Comparison of ENCODE assay signal across 1 cellular context in genomic region chr6:47203968-47204611, GRCh38.
TF ChIP-seq lines count a peak whose summit lies in the region.

No MANE protein-coding gene starts in this region.

TF ChIP-seq in HepG2, 621 proteins besides CTCF, POLR2A, EP300 and RAD21 (continued from another document):
- no peak for TF ChIP-seq ZGPAT (CRISPR knock-in tag; IDR thresholded peaks at IDR 0.05)
- no peak for TF ChIP-seq NFE2L2 (IDR thresholded peaks at IDR 0.05; ENCODE audit: low read length)
- no peak for TF ChIP-seq ZNF30 (CRISPR knock-in tag; IDR thresholded peaks at IDR 0.05)
- 0 out of 2 replicates have a peak, but pooled peaks have one; percentile 2 for TF ChIP-seq NFYB (CRISPR knock-in tag; IDR thresholded peaks at IDR 0.05)
- no peak for TF ChIP-seq ZNF572 (CRISPR knock-in tag; IDR thresholded peaks at IDR 0.05)
- TF ChIP-seq ZNF564 (CRISPR knock-in tag; IDR thresholded peaks at IDR 0.05), result peak; percentile 52; the same call in 1 of the 2 replicates
- TF ChIP-seq CEBPG (CRISPR knock-in tag; IDR thresholded peaks at IDR 0.05), result peak; percentile 82
- no peak for TF ChIP-seq KLF16 (CRISPR knock-in tag; IDR thresholded peaks at IDR 0.05)
- peak; percentile 36; the same call in 1 of the 2 replicates for TF ChIP-seq ZFX (CRISPR knock-in tag; IDR thresholded peaks at IDR 0.05; ENCODE audit: low read depth)
- TF ChIP-seq ZNF383 (CRISPR knock-in tag; IDR thresholded peaks at IDR 0.05; ENCODE audit: borderline replicate concordance), result no peak
